37 cellular contexts compared by ENCODE assay signal in the genomic region with DNA sequence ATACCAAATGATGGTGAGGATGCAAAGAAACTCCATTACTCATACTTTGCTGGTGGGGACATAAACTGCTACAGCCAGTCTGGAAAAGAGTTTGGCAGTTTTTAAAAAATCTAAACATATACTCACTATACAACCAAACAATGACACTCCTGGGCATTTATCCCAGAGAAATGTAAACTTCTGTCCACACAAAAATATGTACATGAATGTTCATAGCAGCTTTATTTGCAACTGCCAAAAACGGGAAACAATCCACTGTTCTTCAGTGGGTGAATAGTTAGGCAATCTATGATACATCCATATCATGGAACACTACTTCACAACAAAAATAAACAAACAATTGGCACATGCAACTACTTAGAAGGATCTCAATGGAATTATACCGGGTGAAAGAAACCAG.
DNase-seq lines count a peak whose midpoint lies in the region; ATAC-seq, FAIRE-seq and TF ChIP-seq lines count a peak whose summit lies in the region.
"Had no signal": no experiment of that assay in that cellular context is flagged by ENCODE, and none has a peak within 500 bp of the region (broad histone marks: within the 10 kb centered on the region; RNA-seq: fewer than 3 reads in every experiment).

No MANE protein-coding gene starts in this region.

- TF ChIP-seq POLR2A in breast epithelium (IDR thresholded peaks at IDR 0.05) = no peak
- TF ChIP-seq POLR2A in GM12891 (IDR thresholded peaks at IDR 0.05; ENCODE audit: low read depth, low read length) = no peak

- H4K20me1 ChIP-seq in PC-3 (ENCODE audit: low read length) = no peaks in the 10 kb centered on the region
- H4K20me1 ChIP-seq: BLaER1; BLaER1 treated with 17β-estradiol and CSF1 and Interleukin-3, amounts not matched to agents 10 nM and 100 nM had no signal

- H3K4me1 ChIP-seq in breast epithelium (no peaks in the 10 kb centered on the region), PC-3 (ENCODE audit: insufficient read depth, low read length) (peaks cover 19% of the 10 kb centered on the region)
- H3K4me1 ChIP-seq: A549; BE2C; BLaER1; BLaER1 treated with 17β-estradiol and CSF1 and Interleukin-3, amounts not matched to agents 10 nM and 100 nM had no signal

- TF ChIP-seq CTCF in MCF 10A (IDR thresholded peaks at IDR 0.05; ENCODE audit: unreplicated experiment) = no peak
- TF ChIP-seq CTCF in breast epithelium (IDR thresholded peaks at IDR 0.05) = no peak
- TF ChIP-seq CTCF in PC-3 (conservative IDR thresholded peaks at IDR 0.05; ENCODE audit: low read depth, low read length) = no peak

- intact Hi-C loops in MCF 10A (cut with micrococcal nuclease) = no loop called here
- intact Hi-C loops in breast epithelium (cut with DNase I; ENCODE audit: low total_unique reads) = no loop called here
- intact Hi-C loops in PC-3 (cut with micrococcal nuclease) = no loop called here

- H3K9me3 Mint-ChIP-seq in MCF 10A (ENCODE audit: unreplicated experiment) = peaks cover 16% of the 10 kb centered on the region
- H3K9me3 Mint-ChIP-seq: CD4-positive, alpha-beta T cell; CD8-positive, alpha-beta T cell had no signal

- H3K4me3 ChIP-seq in breast epithelium (no peak overlapping the region), MG63 (no peak overlapping the region), PC-3 (ENCODE audit: low read length) (no peak overlapping the region)
- H3K4me3 ChIP-seq: A549; BLaER1; BLaER1 treated with 17β-estradiol and CSF1 and Interleukin-3, amounts not matched to agents 10 nM and 100 nM had no signal

- H3K27ac Mint-ChIP-seq in MCF 10A (ENCODE audit: low read depth, unreplicated experiment) = peak overlapping the region; percentile 6
- H3K27ac Mint-ChIP-seq: B cell; CD14-positive monocyte; CD4-positive, alpha-beta memory T cell; CD4-positive, alpha-beta T cell; CD4-positive, CD25-positive, alpha-beta regulatory T cell; CD8-positive, alpha-beta memory T cell; CD8-positive, alpha-beta T cell had no signal

- no peaks in the 10 kb centered on the region for H3K9me2 ChIP-seq in PC-3 (replicated peaks; ENCODE audit: low read length)

- DNase-seq in MCF 10A (ENCODE audit: unreplicated experiment) (peak; percentile 76), breast epithelium (ENCODE audit: low spot score in 2 of 2) (no peak), GM12891 (ENCODE audit: insufficient read length, low spot score) (no peak), MG63 (peak; percentile 18), PC-3 (peak; percentile 54), T-helper 2 cell (no peak), medulla oblongata (ENCODE audit: extremely low spot score) (no peak), cerebellar nuclear complex (lab: John Stamatoyannopoulos, UW) (no peak)
- DNase-seq: 8988T; ACHN; AML-193; BE2C; C1 segment of cervical spinal cord; Caco-2; Calu3; CD4-positive, alpha-beta memory T cell; CD4-positive, alpha-beta T cell; CD4-positive, CD25-positive, alpha-beta regulatory T cell; CD8-positive, alpha-beta memory T cell; CD8-positive, alpha-beta T cell; COR-L47; DMS 273 treated with DMSO at 0.1 percent for 48 hours; DMS153; DMS53; DMS79; DMS79 treated with DMSO at 0.1 percent for 48 hours; DND-41; EL had no signal

- no peak overlapping the region for H3K4me3 Mint-ChIP-seq in MCF 10A (ENCODE audit: unreplicated experiment)
- H3K4me3 Mint-ChIP-seq: B cell; CD14-positive monocyte; CD4-positive, alpha-beta memory T cell; CD4-positive, alpha-beta T cell; CD4-positive, CD25-positive, alpha-beta regulatory T cell; CD8-positive, alpha-beta memory T cell; CD8-positive, alpha-beta T cell had no signal

- peaks cover 23% of the 10 kb centered on the region for H3K4me1 Mint-ChIP-seq in MCF 10A (ENCODE audit: insufficient read depth, unreplicated experiment)
- H3K4me1 Mint-ChIP-seq: B cell; CD14-positive monocyte; CD4-positive, alpha-beta memory T cell; CD4-positive, CD25-positive, alpha-beta regulatory T cell; CD8-positive, alpha-beta memory T cell had no signal

- no peak overlapping the region for H3K9ac ChIP-seq in PC-3 (ENCODE audit: low read length)
- H3K9ac ChIP-seq: BLaER1; BLaER1 treated with 17β-estradiol and CSF1 and Interleukin-3, amounts not matched to agents 10 nM and 100 nM had no signal

- CTCF ChIA-PET in MCF 10A (lab: Yijun Ruan, JAX) (no interaction called here), PC-3 (lab: Charles Lee) (no interaction called here)

- peaks cover 0 to 8% of the 10 kb centered on the region in 2 donors for H3K9me3 ChIP-seq in breast epithelium
- peaks cover 2% of the 10 kb centered on the region; the same call in 1 of the 2 replicates for H3K9me3 ChIP-seq in MG63
- peaks cover 8% of the 10 kb centered on the region for H3K9me3 ChIP-seq in PC-3 (ENCODE audit: low read length)
- H3K9me3 ChIP-seq: A549; BE2C; BLaER1; BLaER1 treated with 17β-estradiol and CSF1 and Interleukin-3, amounts not matched to agents 10 nM and 100 nM; Caco-2 had no signal

- H3K36me3 Mint-ChIP-seq in MCF 10A (ENCODE audit: insufficient read depth, unreplicated experiment) = peaks cover 6% of the 10 kb centered on the region
- H3K36me3 Mint-ChIP-seq: CD14-positive monocyte; CD4-positive, alpha-beta memory T cell; CD4-positive, CD25-positive, alpha-beta regulatory T cell; CD8-positive, alpha-beta memory T cell; CD8-positive, alpha-beta T cell had no signal

- no peaks in the 10 kb centered on the region for H3K27me3 Mint-ChIP-seq in MCF 10A (ENCODE audit: insufficient read depth, unreplicated experiment)
- H3K27me3 Mint-ChIP-seq: CD4-positive, CD25-positive, alpha-beta regulatory T cell had no signal

- no peaks in the 10 kb centered on the region for H3F3A ChIP-seq in PC-3 (ENCODE audit: low read length, unreplicated experiment)

- BruUV-seq in MCF 10A (replicated peaks; lab: Mats Ljungman, UMichigan) (no TSS peak), PC-3 (replicated peaks; lab: Mats Ljungman, UMichigan) (no TSS peak)

- peak; percentile 35 for FAIRE-seq in GM12891 (lab: Jason Lieb, UNC)
- FAIRE-seq: A204.1, A549, D721Med had no signal

- H3K36me3 ChIP-seq in breast epithelium (no peaks in the 10 kb centered on the region), MG63 (no peaks in the 10 kb centered on the region), PC-3 (ENCODE audit: low read depth, low read length) (peaks cover 6% of the 10 kb centered on the region; the same call in 1 of the 2 replicates)
- H3K36me3 ChIP-seq: BE2C; BLaER1; BLaER1 treated with 17β-estradiol and CSF1 and Interleukin-3, amounts not matched to agents 10 nM and 100 nM had no signal

- no peaks in the 10 kb centered on the region for H3K27me3 ChIP-seq in breast epithelium
- no peaks in the 10 kb centered on the region for H3K27me3 ChIP-seq in MG63
- no peaks in the 10 kb centered on the region for H3K27me3 ChIP-seq in PC-3 (ENCODE audit: low read length)
- H3K27me3 ChIP-seq: BE2C; BLaER1; BLaER1 treated with 17β-estradiol and CSF1 and Interleukin-3, amounts not matched to agents 10 nM and 100 nM had no signal

- H3K27ac ChIP-seq in breast epithelium (no peak overlapping the region), PC-3 (ENCODE audit: low read length) (no peak overlapping the region)
- H3K27ac ChIP-seq: 22Rv1; A549; BLaER1; BLaER1 treated with 17β-estradiol and CSF1 and Interleukin-3, amounts not matched to agents 10 nM and 100 nM; C4-2B had no signal

- no peak overlapping the region for H2AFZ ChIP-seq in PC-3 (ENCODE audit: low read length)

- H3K4me2 ChIP-seq in PC-3 (ENCODE audit: low read length) = no peak overlapping the region
- H3K4me2 ChIP-seq: A549; BLaER1; BLaER1 treated with 17β-estradiol and CSF1 and Interleukin-3, amounts not matched to agents 10 nM and 100 nM had no signal

- ATAC-seq in PC-3 = no peak
- ATAC-seq: A549; CD8-positive, alpha-beta T cell had no signal

- POLR2A ChIA-PET in MCF 10A (lab: Yijun Ruan, JAX) (interaction anchor here (0.7 to 1.2 kb wide), 2 partner anchors 20 to 258 kb away, joined by 3 to 4 read pairs; no protein-coding TSS in a partner anchor), PC-3 (lab: Charles Lee; ENCODE audit: unreplicated experiment) (interaction anchor here (0.7 kb wide), 1 partner anchor 456 kb away, joined by 3 read pairs; no protein-coding TSS in a partner anchor)

- no peaks in the 10 kb centered on the region for H3K79me2 ChIP-seq in PC-3 (ENCODE audit: low read length)

TF ChIP-seq in GM12891, 5 proteins besides CTCF, POLR2A, EP300 and RAD21:
- TF ChIP-seq POLR2AphosphoS5 (IDR thresholded peaks at IDR 0.05; ENCODE audit: low read depth, low read length) = no peak

Comparison
In these comparisons a context has a peak if more than half of its experiments do, and no peak if none do; other contexts are left out.
1. DNase-seq: peak in MCF 10A (single experiment), MG63 (single experiment) and PC-3 (single experiment); none in breast epithelium (0 of 2), GM12891 (single experiment), T-helper 2 cell (0 of 5), medulla oblongata (single experiment) and cerebellar nuclear complex (0 of 2).